In genomic region chr3:107803170-107803569, GRCh38 we compare ENCODE assay signal across 9 cellular contexts.
"Had no signal": no experiment of that assay in that cellular context is flagged by ENCODE, and none has a peak within 500 bp of the region (broad histone marks: within the 10 kb centered on the region; RNA-seq: fewer than 3 reads in every experiment).

No MANE protein-coding gene starts in this region.

- H3K27ac Mint-ChIP-seq: HFFc6 had no signal

- H3K27ac ChIP-seq: HL-60 had no signal

- H3K9me3 ChIP-seq: HAP-1 had no signal

- H3K4me3 ChIP-seq: HAP-1 had no signal

- H3K4me1 ChIP-seq: HAP-1 had no signal

- H3K4me1 Mint-ChIP-seq: IgD-negative memory B cell had no signal

- ATAC-seq: HCT116, HepG2 had no signal

- H3K4me3 Mint-ChIP-seq: HFFc6 had no signal

- H3K9me3 Mint-ChIP-seq: HFFc6, IgD-negative memory B cell had no signal

- H3K27me3 Mint-ChIP-seq: IgD-negative memory B cell had no signal

- DNase-seq: GOT3, H7, HFFc6, KBM-7 had no signal
